Comparison of ENCODE assay signal across 12 cellular contexts in the genomic region with DNA sequence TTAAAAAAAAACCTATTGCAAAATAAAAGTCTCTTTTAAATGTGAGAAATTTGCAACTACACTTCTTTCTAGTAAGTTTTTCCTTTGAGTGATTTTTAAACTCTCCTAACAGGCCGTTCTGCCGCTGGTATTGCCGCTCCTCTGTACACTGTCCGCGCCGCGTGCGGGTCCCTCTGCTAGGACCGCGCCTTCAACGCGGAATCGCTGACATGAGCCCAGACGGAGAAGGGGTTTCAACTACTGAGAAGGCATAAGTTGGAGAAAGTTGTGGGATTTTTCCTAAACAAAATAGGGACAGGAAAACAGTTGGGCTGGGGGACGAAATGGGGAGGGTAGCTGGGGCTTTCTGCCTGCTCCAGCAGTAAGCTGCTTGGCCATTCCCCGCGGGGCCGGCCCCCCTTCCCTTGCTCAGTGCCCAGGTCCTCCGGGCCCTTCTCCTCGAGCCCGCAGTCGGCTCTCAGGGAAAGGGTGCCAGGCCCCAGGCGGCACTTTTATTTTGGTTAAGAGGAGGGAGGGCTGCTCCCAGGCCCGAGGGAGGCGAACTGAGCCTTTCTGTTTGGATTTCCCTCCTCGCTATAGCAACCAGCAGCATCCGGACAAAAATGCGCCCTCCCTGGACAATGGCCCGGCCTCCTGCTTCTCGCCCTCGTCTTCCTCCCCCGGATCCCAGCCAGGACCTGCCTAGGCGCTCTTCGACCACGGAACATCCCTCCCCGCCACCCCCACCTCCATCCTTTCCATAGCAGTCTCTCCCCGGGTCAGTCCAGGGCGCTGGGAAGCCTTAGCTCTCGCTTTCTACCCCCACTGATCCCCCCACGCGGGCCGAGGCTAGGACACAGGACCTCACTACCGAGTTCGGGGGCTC. TPM values are rescaled to one million over a fixed set of nuclear protein-coding genes. Genes with fewer than 3 reads are reported as not detected.
DNase-seq lines count a peak whose midpoint lies in the region; ATAC-seq and TF ChIP-seq lines count a peak whose summit lies in the region.
"Had no signal": no experiment of that assay in that cellular context is flagged by ENCODE, and none has a peak within 500 bp of the region (broad histone marks: within the 10 kb centered on the region; RNA-seq: fewer than 3 reads in every experiment).

No MANE protein-coding gene starts in this region.

- H3K9me3 Mint-ChIP-seq in type B pancreatic cell = no peaks in the 10 kb centered on the region
- H3K9me3 Mint-ChIP-seq: activated T-helper 2 cell treated with anti-CD3 and anti-CD28 coated beads, Interferon-gamma antibody, Interleukin-2, Interleukin-4, amounts not matched to agents 10 μg/mL and 5 μg/mL and 100 μg/mL, durations not matched to agents 14 hours and 24 hours and 36 hours had no signal

- H3K27me3 ChIP-seq in layer of hippocampus (ENCODE audit: control insufficient read depth, insufficient read depth, low read length) = peaks cover 16% of the 10 kb centered on the region

- peak overlapping the region; percentile 8 for H3K4me3 ChIP-seq in astrocyte of the spinal cord (ENCODE audit: low read depth, low read length)

- no peak for ATAC-seq in Right ventricle myocardium superior (ENCODE audit: poor library complexity)
- no peak for ATAC-seq in Right ventricle myocardium inferior
- no peak for ATAC-seq in GM19395 (IDR thresholded peaks at IDR 0.05; ENCODE audit: unreplicated experiment)

- DNase-seq in Right ventricle myocardium superior (peak; percentile 36), Right ventricle myocardium inferior (ENCODE audit: missing footprints) (no peak), astrocyte of the spinal cord (ENCODE audit: low read depth, low spot score) (no peak), type B pancreatic cell (ENCODE audit: extremely low spot score, unreplicated experiment) (peak; percentile 68), T1000 (lab: John Stamatoyannopoulos, UW) (no peak), NCI-H1105 treated with DMSO at 0.1 percent for 48 hours (lab: John Stamatoyannopoulos, UW) (no peak)
- DNase-seq: dermis blood vessel endothelial cell, NCI-H1092 treated with DMSO at 0.1 percent for 48 hours had no signal

- H3K36me3 Mint-ChIP-seq in type B pancreatic cell = no peaks in the 10 kb centered on the region

- peak overlapping the region; percentile 52 for H3K27ac ChIP-seq in layer of hippocampus (ENCODE audit: low read depth, low read length)

- peaks cover 100% of the 10 kb centered on the region for H3K27me3 Mint-ChIP-seq in type B pancreatic cell

- peaks cover 30% of the 10 kb centered on the region for H3K4me1 Mint-ChIP-seq in type B pancreatic cell (ENCODE audit: unreplicated experiment)

- no peak for TF ChIP-seq CTCF in astrocyte of the spinal cord (IDR thresholded peaks at IDR 0.05; ENCODE audit: low read depth, low read length)
- TF ChIP-seq CTCF in type B pancreatic cell (conservative IDR thresholded peaks at IDR 0.05) = no peak

- peak overlapping the region; percentile 79 for H3K4me3 Mint-ChIP-seq in type B pancreatic cell

- in situ Hi-C loops in astrocyte of the spinal cord (cut with HindIII; ENCODE audit: low sequenced_read_pairs) = no loop called here

- intact Hi-C loops in Right ventricle myocardium superior (cut with DNase I) = no loop called here
- intact Hi-C loops in Right ventricle myocardium inferior (cut with DNase I) = no loop called here

- peak overlapping the region; percentile 21 for H3K27ac Mint-ChIP-seq in type B pancreatic cell
- H3K27ac Mint-ChIP-seq: activated T-helper 2 cell treated with anti-CD3 and anti-CD28 coated beads, Interferon-gamma antibody, Interleukin-2, Interleukin-4, amounts not matched to agents 10 μg/mL and 5 μg/mL and 100 μg/mL, durations not matched to agents 14 hours and 24 hours and 36 hours had no signal

RNA-seq across cellular contexts. Expression of gene POU3F2, which starts 6.8 kb away (rescaled TPM):
- not detected for total RNA-seq in Right ventricle myocardium superior
- total RNA-seq in Right ventricle myocardium inferior = not detected
- 1.4 and 2.1 TPM in 2 replicates for total RNA-seq in type B pancreatic cell (ENCODE audit: low replicate concordance)
- total RNA-seq: activated T-helper 2 cell treated with anti-CD3 and anti-CD28 coated beads, Interferon-gamma antibody, Interleukin-2, Interleukin-4, amounts not matched to agents 10 μg/mL and 5 μg/mL and 100 μg/mL, durations not matched to agents 14 hours and 24 hours and 36 hours; dermis blood vessel endothelial cell; mucosa of gallbladder had no signal

Comparison
In these comparisons a context has a peak if more than half of its experiments do, and no peak if none do; other contexts are left out.
1. DNase-seq: peak in Right ventricle myocardium superior (single experiment) and type B pancreatic cell (single experiment); none in Right ventricle myocardium inferior (single experiment), astrocyte of the spinal cord (single experiment), T1000 (single experiment) and NCI-H1105 treated with DMSO at 0.1 percent for 48 hours (single experiment).